8 cellular contexts compared by ENCODE assay signal in the genomic region with DNA sequence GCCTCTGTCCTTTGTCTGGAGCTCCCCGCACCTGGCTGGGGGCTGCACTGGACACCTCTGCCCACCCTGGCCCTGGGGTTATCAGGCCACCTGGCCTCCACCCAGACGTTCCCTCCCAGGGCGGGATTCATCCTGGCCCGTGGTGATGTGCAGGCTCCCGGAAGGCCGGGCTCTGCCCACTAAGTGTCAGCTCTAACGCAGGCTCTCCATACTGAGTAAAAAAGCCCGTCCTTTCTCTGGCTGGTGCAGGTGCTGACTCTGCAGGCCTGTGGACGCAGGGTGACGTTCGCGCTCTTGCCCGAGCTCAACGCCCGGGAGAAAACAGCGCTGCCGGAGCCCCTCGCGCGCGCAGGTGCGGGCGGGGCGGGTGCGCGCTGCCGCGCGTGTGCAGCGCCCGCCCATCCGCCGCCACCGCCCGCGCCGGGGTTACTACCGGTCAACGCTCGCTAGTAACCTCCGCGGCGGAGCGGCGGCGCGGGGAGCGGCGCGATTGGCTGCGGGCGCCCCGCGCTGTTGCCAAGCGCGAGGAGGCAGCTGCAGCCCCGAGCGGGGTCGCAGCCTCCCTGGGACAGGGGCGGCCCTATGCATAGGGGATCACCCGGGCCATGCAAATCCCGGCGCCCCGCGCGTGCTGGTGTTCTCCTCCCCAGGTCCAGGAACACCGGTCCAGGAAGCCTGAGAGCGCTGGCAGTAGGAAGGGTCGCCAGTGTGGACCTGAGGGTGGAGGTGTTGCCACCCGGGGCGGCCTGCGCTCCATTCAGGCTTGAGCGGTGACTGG. TPM values are rescaled to one million over a fixed set of nuclear protein-coding genes. Genes with fewer than 3 reads are reported as not detected.
DNase-seq lines count a peak whose midpoint lies in the region; ATAC-seq and TF ChIP-seq lines count a peak whose summit lies in the region.

No MANE protein-coding gene starts in this region.

- peaks cover 33% of the 10 kb centered on the region in 2 experiments for H3K4me1 ChIP-seq in HCT116 (ENCODE audit: control insufficient read depth in 1 of 2, insufficient read depth in 2 of 2, low read length in 2 of 2)
- H3K4me1 ChIP-seq in lung (ENCODE audit: control insufficient read depth in 2 of 2, insufficient read depth in 2 of 2, low read length in 2 of 2): peaks cover 43 to 58% of the 10 kb centered on the region in 2 donors

- 3 to 4% methylated on average over 57 to 73 of the region's 73 CpGs for WGBS in lung, 2 donors

- H3K4me3 Mint-ChIP-seq in Calu3 (ENCODE audit: low read depth, unreplicated experiment): peak overlapping the region; percentile 43
- H3K4me3 Mint-ChIP-seq in activated CD4-positive, alpha-beta memory T cell treated with anti-CD3 and anti-CD28 coated beads for 36 hours: peak overlapping the region; percentile 74

- peak overlapping the region; percentile 35 to 53 for H3K4me3 ChIP-seq in HCT116 (replicated peaks in 1 of 2; ENCODE audit: low read depth in 1 of 2, low read length in 2 of 2)
- peak overlapping the region; percentile 2 for H3K4me3 ChIP-seq in lung

- peak overlapping the region; percentile 80 for H3K27ac ChIP-seq in HCT116 (ENCODE audit: low read depth, low read length)
- H3K27ac ChIP-seq in lung (ENCODE audit: low read depth in 1 of 2, low read length in 1 of 2): peak overlapping the region; percentile 81 to 95

- no peaks in the 10 kb centered on the region for H4K20me1 ChIP-seq in HCT116 (ENCODE audit: insufficient read depth)

- H3K36me3 ChIP-seq in HCT116 (ENCODE audit: control insufficient read depth in 1 of 2, insufficient read depth in 2 of 2, low read length in 2 of 2): no peaks in the 10 kb centered on the region
- H3K36me3 ChIP-seq in lung (ENCODE audit: control insufficient read depth in 2 of 2, insufficient read depth in 2 of 2, low read length in 2 of 2): no peaks in the 10 kb centered on the region

- H3K27me3 ChIP-seq in HCT116 (ENCODE audit: insufficient read depth, low read length): no peaks in the 10 kb centered on the region
- H3K27me3 ChIP-seq in lung (ENCODE audit: control insufficient read depth, insufficient read depth): no peaks in the 10 kb centered on the region

- H3K79me2 ChIP-seq in HCT116 (ENCODE audit: insufficient read depth, low read length): no peaks in the 10 kb centered on the region

- H3K9me3 ChIP-seq in HCT116 (ENCODE audit: control insufficient read depth in 1 of 2, insufficient read depth in 1 of 2, low read depth in 1 of 2, low read length in 2 of 2) (no peaks in the 10 kb centered on the region), lung (ENCODE audit: control insufficient read depth in 2 of 2, insufficient read depth in 1 of 2, low read length in 1 of 2) (no peaks in the 10 kb centered on the region)

- no TSS peak for BruUV-seq in Calu3 (replicated peaks; lab: Mats Ljungman, UMichigan)
- BruUV-seq in HCT116 (replicated peaks; lab: Mats Ljungman, UMichigan): no TSS peak

- H3K27ac Mint-ChIP-seq in Calu3 (ENCODE audit: unreplicated experiment): no peak overlapping the region
- peak overlapping the region; percentile 96 for H3K27ac Mint-ChIP-seq in activated CD4-positive, alpha-beta memory T cell treated with anti-CD3 and anti-CD28 coated beads for 36 hours

- ATAC-seq in HCT116 (peak; percentile 96), lung (ENCODE audit: insufficient read depth, low FRiP score) (peak; percentile 53)

- DNase-seq in Calu3 (peak; percentile 48), HCT116 (ENCODE audit: low read depth, low spot score) (no peak), NCI-H2227 treated with DMSO at 0.1 percent for 48 hours (lab: John Stamatoyannopoulos, UW) (peak; percentile 78), dermis blood vessel endothelial cell (peak; percentile 69), lung (ENCODE audit: low spot score) (peak; percentile 46), amniotic stem cell (lab: John Stamatoyannopoulos, UW) (no peak)
- peak; percentile 88 for DNase-seq in activated CD4-positive, alpha-beta memory T cell treated with anti-CD3 and anti-CD28 coated beads for 36 hours
- DNase-seq in stimulated activated CD4-positive, alpha-beta T cell treated with anti-CD3 and anti-CD28 coated beads, TNF-alpha, amount 100 ng/mL, for 1 hour (ENCODE audit: low read depth in 3 of 3, low spot score in 1 of 3): peak in 2 of 3 donors; percentile 55

- POLR2A ChIA-PET in HCT116 (lab: Charles Lee): no interaction called here
- POLR2A ChIA-PET in activated CD4-positive, alpha-beta memory T cell treated with anti-CD3 and anti-CD28 coated beads for 36 hours (lab: Charles Lee): interaction anchor here (0.9 to 8.0 kb wide), 7 partner anchors 10 to 292 kb away, joined by 3 to 121 read pairs (median 5); a partner anchor contains a TSS

- peaks cover 25% of the 10 kb centered on the region for H3K27me3 Mint-ChIP-seq in Calu3 (ENCODE audit: unreplicated experiment)
- H3K27me3 Mint-ChIP-seq in activated CD4-positive, alpha-beta memory T cell treated with anti-CD3 and anti-CD28 coated beads for 36 hours: no peaks in the 10 kb centered on the region

- intact Hi-C loops in Calu3 (cut with micrococcal nuclease; ENCODE audit: unreplicated experiment): no loop called here
- intact Hi-C loops in HCT116 (cut with micrococcal nuclease): no loop called here
- intact Hi-C loops in activated CD4-positive, alpha-beta memory T cell treated with anti-CD3 and anti-CD28 coated beads for 36 hours (cut with micrococcal nuclease): loop anchor here (5.0 kb wide), 4 partner anchors 168 to 658 kb away; a partner anchor contains a TSS

- peak; percentile 37 for TF ChIP-seq POLR2A in HCT116 (IDR thresholded peaks at IDR 0.05; ENCODE audit: borderline replicate concordance, extremely low read depth, insufficient read depth, insufficient read length)

- H3K36me3 Mint-ChIP-seq in Calu3 (ENCODE audit: insufficient read depth, unreplicated experiment): no peaks in the 10 kb centered on the region
- peaks cover 5% of the 10 kb centered on the region for H3K36me3 Mint-ChIP-seq in activated CD4-positive, alpha-beta memory T cell treated with anti-CD3 and anti-CD28 coated beads for 36 hours

- CTCF ChIA-PET in Calu3 (lab: Charles Lee): interaction anchor here (0.6 kb wide), 1 partner anchor 223 kb away, joined by 3 read pairs; no protein-coding TSS in a partner anchor
- CTCF ChIA-PET in HCT116 (lab: Charles Lee): interaction anchor here (1.0 kb wide), 1 partner anchor 24 kb away, joined by 4 read pairs; no protein-coding TSS in a partner anchor
- CTCF ChIA-PET in activated CD4-positive, alpha-beta memory T cell treated with anti-CD3 and anti-CD28 coated beads for 36 hours (lab: Charles Lee): interaction anchor here (0.7 to 2.4 kb wide), 7 partner anchors 14 to 232 kb away, joined by 4 to 33 read pairs (median 5); a partner anchor contains a TSS

- peak overlapping the region; percentile 73 for H3K4me2 ChIP-seq in HCT116 (ENCODE audit: low read length)

- no peaks in the 10 kb centered on the region for H3K9me2 ChIP-seq in HCT116 (ENCODE audit: insufficient read depth)

- no peaks in the 10 kb centered on the region for H3K9me3 Mint-ChIP-seq in Calu3 (ENCODE audit: low read depth, unreplicated experiment)
- H3K9me3 Mint-ChIP-seq in activated CD4-positive, alpha-beta memory T cell treated with anti-CD3 and anti-CD28 coated beads for 36 hours: no peaks in the 10 kb centered on the region

- peak overlapping the region; percentile 60 for H3K9ac ChIP-seq in HCT116 (ENCODE audit: low read length)

- no peak for TF ChIP-seq RAD21 in HCT116 (IDR thresholded peaks at IDR 0.05; ENCODE audit: low read depth)

- RAD21 ChIA-PET in HCT116 (lab: Charles Lee; ENCODE audit: low non-redundant PET in 1 of 2, low total read pairs in 2 of 2, uncharacterized antibody in 2 of 2, unreplicated experiment in 2 of 2): no interaction called here

- TF ChIP-seq CTCF in Calu3 (IDR thresholded peaks at IDR 0.05; ENCODE audit: unreplicated experiment): no peak
- TF ChIP-seq CTCF in HCT116 (IDR thresholded peaks at IDR 0.05 in 2 of 3, conservative IDR thresholded peaks at IDR 0.05 in 1 of 3; ENCODE audit: borderline replicate concordance in 1 of 3, insufficient read depth in 1 of 3, low read depth in 2 of 3, low read length in 2 of 3): no peak
- TF ChIP-seq CTCF in lung (IDR thresholded peaks at IDR 0.05; ENCODE audit: control extremely low read depth, extremely low read depth): no peak

- H3K4me1 Mint-ChIP-seq in Calu3 (ENCODE audit: low read depth, unreplicated experiment): peaks cover 8% of the 10 kb centered on the region
- H3K4me1 Mint-ChIP-seq in activated CD4-positive, alpha-beta memory T cell treated with anti-CD3 and anti-CD28 coated beads for 36 hours (ENCODE audit: low read depth): peaks cover 89% of the 10 kb centered on the region

- peak overlapping the region; percentile 59 for H2AFZ ChIP-seq in HCT116 (ENCODE audit: low read depth, low read length, poor library complexity, severe bottlenecking)

TF ChIP-seq in HCT116, 20 proteins besides CTCF, POLR2A, EP300 and RAD21 (continues in another document):
- no peak for TF ChIP-seq EGR1 (IDR thresholded peaks at IDR 0.05; ENCODE audit: low read depth)
- no peak for TF ChIP-seq ELF1 (IDR thresholded peaks at IDR 0.05; ENCODE audit: borderline replicate concordance, low read depth)
- TF ChIP-seq, protein P1, sequence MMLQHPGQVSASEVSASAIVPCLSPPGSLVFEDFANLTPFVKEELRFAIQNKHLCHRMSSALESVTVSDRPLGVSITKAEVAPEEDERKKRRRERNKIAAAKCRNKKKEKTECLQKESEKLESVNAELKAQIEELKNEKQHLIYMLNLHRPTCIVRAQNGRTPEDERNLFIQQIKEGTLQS (IDR thresholded peaks at IDR 0.05): no peak
- TF ChIP-seq FOSL1 (IDR thresholded peaks at IDR 0.05; ENCODE audit: low read depth): no peak
- TF ChIP-seq TCF7L2 (IDR thresholded peaks at IDR 0.05; ENCODE audit: borderline replicate concordance, extremely low read depth, insufficient read depth, insufficient read length): no peak
- no peak for TF ChIP-seq EZH2 (IDR thresholded peaks at IDR 0.05)
- peak; percentile 26; the same call in 1 of the 2 replicates for TF ChIP-seq POLR2AphosphoS5 (IDR thresholded peaks at IDR 0.05; ENCODE audit: low read depth, low read length)
- TF ChIP-seq SIN3A (IDR thresholded peaks at IDR 0.05; ENCODE audit: low read depth): no peak
- TF ChIP-seq, protein P2, sequence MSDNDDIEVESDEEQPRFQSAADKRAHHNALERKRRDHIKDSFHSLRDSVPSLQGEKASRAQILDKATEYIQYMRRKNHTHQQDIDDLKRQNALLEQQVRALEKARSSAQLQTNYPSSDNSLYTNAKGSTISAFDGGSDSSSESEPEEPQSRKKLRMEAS (IDR thresholded peaks at IDR 0.05): no peak
- no peak for TF ChIP-seq YY1 (IDR thresholded peaks at IDR 0.05; ENCODE audit: extremely low read depth, insufficient replicate concordance, low read depth, low read length)
- no peak for TF ChIP-seq SP1 (IDR thresholded peaks at IDR 0.05; ENCODE audit: low read depth)
- TF ChIP-seq EZH2phosphoT487 (IDR thresholded peaks at IDR 0.05; ENCODE audit: borderline replicate concordance): no peak
- TF ChIP-seq SRF (IDR thresholded peaks at IDR 0.05; ENCODE audit: low read depth): no peak

RNA-seq across cellular contexts. Expression of a gene that starts 15.7 kb away (rescaled TPM):
- total RNA-seq in Calu3 (2022): 0.19 and 0.29 TPM in 2 replicates
- total RNA-seq in HCT116 (2021; ENCODE audit: unreplicated experiment): 1.6 TPM
- polyA plus RNA-seq in HCT116 (2012): 2.3 and 2.8 TPM in 2 replicates
- total RNA-seq in activated CD4-positive, alpha-beta memory T cell treated with anti-CD3 and anti-CD28 coated beads for 36 hours: 10 to 100 TPM; 22.2 to 24.6 TPM
- total RNA-seq in dermis blood vessel endothelial cell: 81.6 and 111 TPM in 2 replicates
- total RNA-seq in lung: 10 to 100 TPM; 36.4 to 65.0 TPM
- 10 to 100 TPM; 11.5 to 33.5 TPM for polyA plus RNA-seq in lung

Comparison
In these comparisons a context has a peak if more than half of its experiments do, and no peak if none do; other contexts are left out.
1. DNase-seq: peak in Calu3 (single experiment), NCI-H2227 treated with DMSO at 0.1 percent for 48 hours (single experiment), activated CD4-positive, alpha-beta memory T cell treated with anti-CD3 and anti-CD28 coated beads for 36 hours (single experiment), dermis blood vessel endothelial cell (single experiment), lung (single experiment) and stimulated activated CD4-positive, alpha-beta T cell treated with anti-CD3 and anti-CD28 coated beads, TNF-alpha, amount 100 ng/mL, for 1 hour (2 of 3); none in HCT116 (single experiment) and amniotic stem cell (single experiment).